Comparison of ENCODE assay signal across 21 cellular contexts in genomic region chr3:16605966-16606365, GRCh38. TPM values are rescaled to one million over a fixed set of nuclear protein-coding genes. Genes with fewer than 3 reads are reported as not detected.
DNase-seq lines count a peak whose midpoint lies in the region; FAIRE-seq and TF ChIP-seq lines count a peak whose summit lies in the region.
"Had no signal": no experiment of that assay in that cellular context is flagged by ENCODE, and none has a peak within 500 bp of the region (broad histone marks: within the 10 kb centered on the region; RNA-seq: fewer than 3 reads in every experiment).

No MANE protein-coding gene starts in this region.

- H3K4me1 Mint-ChIP-seq in nephron progenitor cell: peaks cover 5% of the 10 kb centered on the region

- peak overlapping the region; percentile 63 for H3K27ac Mint-ChIP-seq in nephron progenitor cell
- H3K27ac Mint-ChIP-seq: B cell; CD8-positive, alpha-beta T cell; GM23338 had no signal

- peak overlapping the region; percentile 25; the same call in 1 of the 2 replicates for H2AK5ac ChIP-seq in H1 (ENCODE audit: low read depth, low read length)

- H3K27ac ChIP-seq in OCI-LY3 (ENCODE audit: low read length) (no peak overlapping the region), H1 (ENCODE audit: low read depth, low read length) (no peak overlapping the region), testis (no peak overlapping the region), uterus (no peak overlapping the region)
- H3K27ac ChIP-seq: BLaER1 treated with 17β-estradiol and CSF1 and Interleukin-3, amounts not matched to agents 10 nM and 100 nM had no signal

- no peak overlapping the region for H2BK15ac ChIP-seq in H1 (ENCODE audit: low read length)

- no peak overlapping the region for H3K14ac ChIP-seq in H1 (ENCODE audit: insufficient read length)

- H3K23ac ChIP-seq in H1 (ENCODE audit: insufficient read length): no peak overlapping the region

- no peak overlapping the region for H2BK120ac ChIP-seq in H1 (replicated peaks; ENCODE audit: low read depth, low read length)

- WGBS in H1 (ENCODE audit: extremely low coverage in 1 of 2, insufficient coverage in 1 of 2, insufficient read length in 1 of 2, insufficient replicate concordance in 2 of 2, low coverage in 1 of 2, low lambda C conversion rate in 2 of 2, missing lambda C conversion rate in 1 of 2), 2 experiments: 92% methylated on average over 8 of the region's 8 CpGs; no CpG with 5 or more reads in 1 of the 2 experiments
- 68 to 80% methylated on average over 8 of the region's 8 CpGs for WGBS in testis, 2 donors

- H3K4me1 ChIP-seq in OCI-LY3 (ENCODE audit: low read length): peaks cover 10% of the 10 kb centered on the region
- peaks cover 0 to 5% (median 4%) of the 10 kb centered on the region in 4 experiments; a peak in 2 of 7 replicates for H3K4me1 ChIP-seq in H1 (replicated peaks in 1 of 4; ENCODE audit: control insufficient read depth in 3 of 4, insufficient read depth in 4 of 4, low read length in 3 of 4)
- H3K4me1 ChIP-seq in testis: peaks cover 3% of the 10 kb centered on the region
- H3K4me1 ChIP-seq in uterus: no peaks in the 10 kb centered on the region
- H3K4me1 ChIP-seq: BLaER1 treated with 17β-estradiol and CSF1 and Interleukin-3, amounts not matched to agents 10 nM and 100 nM had no signal

- no peak overlapping the region for H2BK5ac ChIP-seq in H1 (ENCODE audit: low read depth, low read length)

- no peaks in the 10 kb centered on the region for H3K36me3 Mint-ChIP-seq in nephron progenitor cell (ENCODE audit: low read depth)
- H3K36me3 Mint-ChIP-seq: CD8-positive, alpha-beta T cell had no signal

- FAIRE-seq in H1 (lab: Jason Lieb, UNC): no peak
- FAIRE-seq: GM12878, HTR-8/SVneo had no signal

- TF ChIP-seq CTCF in OCI-LY3 (IDR thresholded peaks at IDR 0.05; ENCODE audit: low read depth, low read length) (no peak), H1 (IDR thresholded peaks at IDR 0.05; ENCODE audit: control extremely low read depth in 1 of 3, insufficient read depth in 1 of 3, low read depth in 1 of 3, low read length in 3 of 3) (no peak), nephron progenitor cell (IDR thresholded peaks at IDR 0.05) (no peak), testis (IDR thresholded peaks at IDR 0.05) (no peak), uterus (IDR thresholded peaks at IDR 0.05) (no peak)

- H4K20me1 ChIP-seq in OCI-LY3 (ENCODE audit: insufficient read depth, low read length) (no peaks in the 10 kb centered on the region), H1 (replicated peaks in 1 of 2; ENCODE audit: control insufficient read depth in 1 of 2, insufficient read depth in 2 of 2, low read length in 2 of 2) (no peaks in the 10 kb centered on the region)
- H4K20me1 ChIP-seq: BLaER1 treated with 17β-estradiol and CSF1 and Interleukin-3, amounts not matched to agents 10 nM and 100 nM had no signal

- no peak overlapping the region for H4K91ac ChIP-seq in H1 (replicated peaks; ENCODE audit: insufficient read length, low read length)

- H3K27me3 ChIP-seq in OCI-LY3 (ENCODE audit: low read depth, low read length) (peaks cover 21% of the 10 kb centered on the region), H1 (replicated peaks in 1 of 4; ENCODE audit: control insufficient read depth in 3 of 4, extremely low read depth in 1 of 4, insufficient read depth in 3 of 4, low read length in 3 of 4) (no peaks in the 10 kb centered on the region), testis (no peaks in the 10 kb centered on the region), uterus (no peaks in the 10 kb centered on the region)
- H3K27me3 ChIP-seq: BLaER1 treated with 17β-estradiol and CSF1 and Interleukin-3, amounts not matched to agents 10 nM and 100 nM had no signal

- H3K18ac ChIP-seq in H1 (ENCODE audit: extremely low read depth, low read length): no peak overlapping the region

- 0 out of 2 replicates have a peak overlapping the region, but pooled peaks have one; percentile 6 for H2BK12ac ChIP-seq in H1 (ENCODE audit: low read depth, low read length)

- no peaks in the 10 kb centered on the region for H3K79me1 ChIP-seq in H1 (ENCODE audit: low read depth, low read length)

- no peak overlapping the region for H3K4me3 ChIP-seq in OCI-LY3 (ENCODE audit: low read length)
- no peak overlapping the region for H3K4me3 ChIP-seq in H1 (ENCODE audit: extremely low read depth in 1 of 4, insufficient read depth in 2 of 4, low read depth in 3 of 4, low read length in 4 of 4)
- peak overlapping the region; percentile 53 to 68 for H3K4me3 ChIP-seq in testis
- H3K4me3 ChIP-seq in uterus: no peak overlapping the region
- H3K4me3 ChIP-seq: BLaER1 treated with 17β-estradiol and CSF1 and Interleukin-3, amounts not matched to agents 10 nM and 100 nM; GM12878; GM23338 had no signal

- H3K9ac ChIP-seq in OCI-LY3 (ENCODE audit: low read length) (no peak overlapping the region), H1 (replicated peaks in 1 of 4; ENCODE audit: extremely low read depth in 1 of 4, low read depth in 3 of 4, low read length in 3 of 4) (no peak overlapping the region)
- H3K9ac ChIP-seq: BLaER1 treated with 17β-estradiol and CSF1 and Interleukin-3, amounts not matched to agents 10 nM and 100 nM had no signal

- intact Hi-C loops in testis (cut with DNase I; ENCODE audit: low total_unique reads): no loop called here
- intact Hi-C loops in uterus (cut with DNase I; ENCODE audit: low total_unique reads): no loop called here

- no peak overlapping the region for H4K8ac ChIP-seq in H1 (ENCODE audit: extremely low read depth, insufficient read depth, low read length)

- H3K36me3 ChIP-seq in OCI-LY3 (replicated peaks; ENCODE audit: low read depth, low read length) (no peaks in the 10 kb centered on the region), H1 (ENCODE audit: control insufficient read depth in 2 of 4, insufficient read depth in 4 of 4, low read length in 3 of 4) (peaks cover 0 to 13% (median 0%) of the 10 kb centered on the region in 4 experiments; a peak in 2 of 8 replicates), testis (ENCODE audit: low read depth, missing control alignments) (no peaks in the 10 kb centered on the region), uterus (no peaks in the 10 kb centered on the region)
- H3K36me3 ChIP-seq: BLaER1 treated with 17β-estradiol and CSF1 and Interleukin-3, amounts not matched to agents 10 nM and 100 nM had no signal

- DNase-seq in H1 (ENCODE audit: low read depth in 1 of 2, low spot score in 2 of 2) (no peak), nephron progenitor cell (no peak), testis (no peak), uterus (no peak), NOMO-1 treated with DMSO at 0.1 percent for 48 hours (lab: John Stamatoyannopoulos, UW; ENCODE audit: unreplicated experiment) (no peak)
- DNase-seq in activated CD4-positive, alpha-beta T cell treated with anti-CD3 and anti-CD28 coated beads for 48 hours: no peak
- DNase-seq: Calu3; CD8-positive, alpha-beta T cell; DMS53; DND-41; EL; IMR-90 had no signal

- 0 out of 2 replicates have a peak overlapping the region, but pooled peaks have one; percentile 9 for H3K4me2 ChIP-seq in OCI-LY3 (ENCODE audit: low read length)
- no peak overlapping the region for H3K4me2 ChIP-seq in H1 (ENCODE audit: insufficient read depth in 1 of 2, low read depth in 2 of 2, low read length in 2 of 2)
- H3K4me2 ChIP-seq: BLaER1 treated with 17β-estradiol and CSF1 and Interleukin-3, amounts not matched to agents 10 nM and 100 nM; GM23338 had no signal

- no peak overlapping the region for H3K4me3 Mint-ChIP-seq in nephron progenitor cell
- H3K4me3 Mint-ChIP-seq: B cell; CD8-positive, alpha-beta T cell; GM23338 had no signal

- no peak overlapping the region for H3K56ac ChIP-seq in H1 (replicated peaks; ENCODE audit: insufficient read length, low read depth, low read length)

- H2AFZ ChIP-seq in OCI-LY3 (ENCODE audit: low read depth, low read length) (no peak overlapping the region), H1 (ENCODE audit: low read length) (no peak overlapping the region)
- H2AFZ ChIP-seq: GM23338 had no signal

- no peak for TF ChIP-seq EP300 in H1 (IDR thresholded peaks at IDR 0.05; ENCODE audit: borderline replicate concordance in 1 of 2, low read depth in 2 of 2, low read length in 2 of 2)

- POLR2A ChIA-PET in H1 (lab: Charles Lee; ENCODE audit: partially characterized antibody): interaction anchor here (1.3 kb wide), 1 partner anchor 52 kb away, joined by 8 read pairs; no protein-coding TSS in a partner anchor

- H3K27me3 Mint-ChIP-seq in nephron progenitor cell (ENCODE audit: low read depth, poor library complexity): no peaks in the 10 kb centered on the region

- peak overlapping the region; percentile 15; the same call in 1 of the 2 replicates for H2BK20ac ChIP-seq in H1 (ENCODE audit: low read length)

- no peak for TF ChIP-seq RAD21 in H1 (IDR thresholded peaks at IDR 0.05 in 1 of 2, conservative IDR thresholded peaks at IDR 0.05 in 1 of 2; ENCODE audit: low read depth in 2 of 2, low read length in 2 of 2)

- no peak for TF ChIP-seq POLR2A in H1 (IDR thresholded peaks at IDR 0.05; ENCODE audit: control extremely low read depth in 1 of 2, low read depth in 2 of 2, low read length in 2 of 2)
- no peak for TF ChIP-seq POLR2A in testis (IDR thresholded peaks at IDR 0.05)
- no peak for TF ChIP-seq POLR2A in uterus (IDR thresholded peaks at IDR 0.05)

- H3K23me2 ChIP-seq in H1 (ENCODE audit: low read depth, low read length): no peaks in the 10 kb centered on the region

- no peaks in the 10 kb centered on the region for H3K9me3 ChIP-seq in OCI-LY3 (ENCODE audit: insufficient read depth, low read length)
- H3K9me3 ChIP-seq in H1 (ENCODE audit: insufficient read depth in 2 of 2, low read depth in 1 of 2, low read length in 1 of 2): peaks cover 0 to 16% of the 10 kb centered on the region in 2 experiments; a peak in 1 of 4 replicates
- no peaks in the 10 kb centered on the region for H3K9me3 ChIP-seq in testis
- no peaks in the 10 kb centered on the region for H3K9me3 ChIP-seq in uterus

- H3K9me3 Mint-ChIP-seq in nephron progenitor cell: peaks cover 9% of the 10 kb centered on the region
- H3K9me3 Mint-ChIP-seq: CD8-positive, alpha-beta T cell had no signal

- CTCF ChIA-PET in H1 (lab: Charles Lee; ENCODE audit: partially characterized antibody): interaction anchor here (0.8 to 1.3 kb wide), 3 partner anchors 9 to 52 kb away, joined by 4 to 5 read pairs (median 5); no protein-coding TSS in a partner anchor

- no peak overlapping the region for H4K5ac ChIP-seq in H1 (ENCODE audit: insufficient read length, low read depth, low read length)

- H3K79me2 ChIP-seq in OCI-LY3 (ENCODE audit: low read length) (no peaks in the 10 kb centered on the region), H1 (ENCODE audit: control insufficient read depth in 1 of 2, insufficient read depth in 2 of 2, low read length in 2 of 2) (no peaks in the 10 kb centered on the region)

- no peak overlapping the region for H3K4ac ChIP-seq in H1 (replicated peaks; ENCODE audit: insufficient read length, low read depth, low read length)

RNA-seq across cellular contexts. Expression of gene DAZL, which starts 0.7 kb away (rescaled TPM):
- total RNA-seq in H1 (2021; fragmentation: NEBNext Ultra II Directional; extraction: Animal tissue kit (Norgen Biotek cat#: 25700)): 2.3 and 3.4 TPM in 2 replicates
- polyA plus RNA-seq in H1 (2011; rRNA removed): 1.7 and 5.9 TPM in 2 replicates
- polyA plus RNA-seq in H1 (2011; cell fraction: cytosol; rRNA removed): 3.1 TPM
- polyA plus RNA-seq in H1 (2011; cell fraction: nucleus; rRNA removed): 3.0 TPM
- polyA plus RNA-seq in H1 (2012, experiment 1 of 2): 3.9 to 8.2 TPM (median 5.4 TPM) in 4 replicates
- polyA plus RNA-seq in H1 (2012, experiment 2 of 2): 0.31 TPM
- 1.2 TPM for polyA plus RNA-seq in H1 (2013, experiment 1 of 2)
- 1.6 TPM for polyA plus RNA-seq in H1 (2013, experiment 2 of 2)
- 5.1 and 9.7 TPM in 2 replicates for polyA minus RNA-seq in H1 (2011; rRNA and poly(A)+ RNA removed)
- 3.3 TPM for polyA minus RNA-seq in H1 (2011; cell fraction: cytosol; rRNA and poly(A)+ RNA removed)
- 6.1 TPM for polyA minus RNA-seq in H1 (2011; cell fraction: nucleus; rRNA and poly(A)+ RNA removed)
- 10 to 100 TPM; 49.8 to 71.5 TPM for total RNA-seq in testis
- 124 TPM for polyA plus RNA-seq in testis (ENCODE audit: insufficient read depth, low read depth, low replicate concordance)
- under 1 TPM in 1 of 4 donors, not detected in 3; 0.21 TPM for total RNA-seq in uterus
- total RNA-seq: A673; B cell; Calu3; CD8-positive, alpha-beta T cell; G401; IMR-90 had no signal
- polyA plus RNA-seq: AG04450, IMR-90 had no signal

Comparison
In these comparisons a context has a peak if more than half of its experiments do, and no peak if none do; other contexts are left out.
1. H3K4me3 ChIP-seq: peak in testis (2 of 2); none in OCI-LY3 (single experiment), H1 (0 of 4) and uterus (0 of 2).
2. RNA of gene DAZL, which starts 0.7 kb away (total RNA-seq): 49.8 to 71.5 TPM in testis; 2.3 to 3.4 TPM in H1 and 0.21 TPM in uterus; every median in the first group is over 10 times any median in the second.